In the genomic region with DNA sequence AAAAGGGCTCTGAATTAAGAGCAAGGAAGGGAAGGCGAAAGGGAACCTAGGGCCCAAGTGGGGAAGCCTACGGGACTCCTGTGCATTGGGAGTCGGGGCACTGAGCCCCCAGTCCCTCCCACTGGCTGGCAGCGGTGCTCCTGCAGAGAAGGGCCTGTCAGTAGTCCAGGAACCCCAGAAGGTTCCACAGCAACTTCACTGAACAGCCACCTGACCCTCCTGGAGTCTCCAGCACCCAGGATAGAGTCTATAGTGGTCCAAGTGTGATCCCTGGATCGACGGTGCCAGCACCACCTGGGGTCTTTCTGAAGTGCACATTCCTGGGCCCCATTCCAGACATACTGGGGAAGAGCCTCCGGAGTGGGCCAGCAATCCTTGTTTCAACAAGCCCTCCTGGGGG, we compare ENCODE assay signal across 27 cellular contexts.
"Had no signal": no experiment of that assay in that cellular context is flagged by ENCODE, and none has a peak within 500 bp of the region (broad histone marks: within the 10 kb centered on the region; RNA-seq: fewer than 3 reads in every experiment).

No MANE protein-coding gene starts in this region.

- DNase-seq: activated B cell treated with CpG ODN at 0.5 μM for 24 hours; activated CD4-positive, alpha-beta T cell treated with anti-CD3 and anti-CD28 coated beads for 36 hours; activated CD8-positive, alpha-beta memory T cell treated with anti-CD3 and anti-CD28 coated beads, Interleukin-2, amount 10 ng/mL, durations not matched to agents 7 days and 5 days; activated CD8-positive, alpha-beta T cell treated with anti-CD3 and anti-CD28 coated beads, Interleukin-2, amount 10 ng/mL, durations not matched to agents 7 days and 5 days; activated gamma-delta T cell; anterior cingulate cortex; colonic mucosa; effector memory CD4-positive, alpha-beta T cell; erythroblast; gastrocnemius medialis; glutamatergic neuron; midbrain; naive thymus-derived CD4-positive, alpha-beta T cell; occipital lobe; right cardiac atrium; stimulated activated CD4-positive, alpha-beta T cell treated with anti-CD3 and anti-CD28 coated beads, Interleukin-12 subunit alpha, Interleukin-12 subunit beta, amount 100 ng/mL, for 4 hours; stimulated activated CD4-positive, alpha-beta T cell treated with anti-CD3 and anti-CD28 coated beads, Interleukin-4, amount 100 ng/mL, for 24 hours; stimulated activated naive CD8-positive, alpha-beta T cell treated with anti-CD3 and anti-CD28 coated beads, Interleukin-15, amount 100 ng/mL, for 72 hours; T-helper 1 cell; thyroid gland had no signal

- H3K4me3 ChIP-seq: colonic mucosa, gastrocnemius medialis, neural progenitor cell, skin epidermis, thyroid gland had no signal

- H3K27ac Mint-ChIP-seq: activated B cell treated with CpG ODN at 0.5 μM for 24 hours; activated CD4-positive, alpha-beta T cell treated with anti-CD3 and anti-CD28 coated beads for 36 hours; activated CD8-positive, alpha-beta memory T cell treated with anti-CD3 and anti-CD28 coated beads, Interleukin-2, amount 10 ng/mL, durations not matched to agents 7 days and 5 days; activated CD8-positive, alpha-beta T cell treated with anti-CD3 and anti-CD28 coated beads, Interleukin-2, amount 10 ng/mL, durations not matched to agents 7 days and 5 days; activated naive CD4-positive, alpha-beta T cell treated with anti-CD3 and anti-CD28 coated beads, Interleukin-2, amount 50 U/mL, for 24 hours; naive thymus-derived CD4-positive, alpha-beta T cell; neural progenitor cell; stimulated activated effector memory CD8-positive, alpha-beta T cell treated with anti-CD3 and anti-CD28 coated beads, Interleukin-12 subunit alpha, Interleukin-12 subunit beta, amount 100 ng/mL, for 72 hours; stimulated activated naive CD8-positive, alpha-beta T cell treated with anti-CD3 and anti-CD28 coated beads, Interleukin-15, amount 100 ng/mL, for 72 hours; T-helper 2 cell treated with Interferon-gamma antibody and Interleukin-4, amounts not matched to agents 5 μg/mL and 100 μg/mL, for 36 hours had no signal

- H3K4me3 Mint-ChIP-seq: activated B cell treated with CpG ODN at 0.5 μM for 24 hours; activated CD4-positive, alpha-beta T cell treated with anti-CD3 and anti-CD28 coated beads for 36 hours; activated CD8-positive, alpha-beta memory T cell treated with anti-CD3 and anti-CD28 coated beads, Interleukin-2, amount 10 ng/mL, durations not matched to agents 7 days and 5 days; activated CD8-positive, alpha-beta T cell treated with anti-CD3 and anti-CD28 coated beads, Interleukin-2, amount 10 ng/mL, durations not matched to agents 7 days and 5 days; activated naive CD4-positive, alpha-beta T cell treated with anti-CD3 and anti-CD28 coated beads, Interleukin-2, amount 50 U/mL, for 24 hours; naive thymus-derived CD4-positive, alpha-beta T cell; neural progenitor cell; stimulated activated effector memory CD8-positive, alpha-beta T cell treated with anti-CD3 and anti-CD28 coated beads, Interleukin-12 subunit alpha, Interleukin-12 subunit beta, amount 100 ng/mL, for 72 hours; stimulated activated naive CD8-positive, alpha-beta T cell treated with anti-CD3 and anti-CD28 coated beads, Interleukin-15, amount 100 ng/mL, for 72 hours; T-helper 2 cell treated with Interferon-gamma antibody and Interleukin-4, amounts not matched to agents 5 μg/mL and 100 μg/mL, for 36 hours had no signal

- H3K4me1 Mint-ChIP-seq: activated B cell treated with CpG ODN at 0.5 μM for 24 hours; activated CD4-positive, alpha-beta T cell treated with anti-CD3 and anti-CD28 coated beads for 36 hours; activated CD8-positive, alpha-beta memory T cell treated with anti-CD3 and anti-CD28 coated beads, Interleukin-2, amount 10 ng/mL, durations not matched to agents 7 days and 5 days; activated naive CD4-positive, alpha-beta T cell treated with anti-CD3 and anti-CD28 coated beads, Interleukin-2, amount 50 U/mL, for 24 hours; naive thymus-derived CD4-positive, alpha-beta T cell; stimulated activated effector memory CD8-positive, alpha-beta T cell treated with anti-CD3 and anti-CD28 coated beads, Interleukin-12 subunit alpha, Interleukin-12 subunit beta, amount 100 ng/mL, for 72 hours; stimulated activated naive CD8-positive, alpha-beta T cell treated with anti-CD3 and anti-CD28 coated beads, Interleukin-15, amount 100 ng/mL, for 72 hours had no signal

- H3K36me3 ChIP-seq: colonic mucosa, gastrocnemius medialis, neural progenitor cell, thyroid gland had no signal

- H3K9me3 Mint-ChIP-seq: activated B cell treated with CpG ODN at 0.5 μM for 24 hours; activated naive CD4-positive, alpha-beta T cell treated with anti-CD3 and anti-CD28 coated beads, Interleukin-2, amount 50 U/mL, for 24 hours; naive thymus-derived CD4-positive, alpha-beta T cell; neural progenitor cell; stimulated activated effector memory CD8-positive, alpha-beta T cell treated with anti-CD3 and anti-CD28 coated beads, Interleukin-12 subunit alpha, Interleukin-12 subunit beta, amount 100 ng/mL, for 72 hours; stimulated activated naive CD8-positive, alpha-beta T cell treated with anti-CD3 and anti-CD28 coated beads, Interleukin-15, amount 100 ng/mL, for 72 hours; T-helper 2 cell treated with Interferon-gamma antibody and Interleukin-4, amounts not matched to agents 5 μg/mL and 100 μg/mL, for 36 hours had no signal

- H3K36me3 Mint-ChIP-seq: activated CD8-positive, alpha-beta memory T cell treated with anti-CD3 and anti-CD28 coated beads, Interleukin-2, amount 10 ng/mL, durations not matched to agents 7 days and 5 days; activated naive CD4-positive, alpha-beta T cell treated with anti-CD3 and anti-CD28 coated beads, Interleukin-2, amount 50 U/mL, for 24 hours; naive thymus-derived CD4-positive, alpha-beta T cell; neural progenitor cell; stimulated activated effector memory CD8-positive, alpha-beta T cell treated with anti-CD3 and anti-CD28 coated beads, Interleukin-12 subunit alpha, Interleukin-12 subunit beta, amount 100 ng/mL, for 72 hours had no signal

- H3K27me3 Mint-ChIP-seq: activated CD4-positive, alpha-beta T cell treated with anti-CD3 and anti-CD28 coated beads for 36 hours; activated CD8-positive, alpha-beta memory T cell treated with anti-CD3 and anti-CD28 coated beads, Interleukin-2, amount 10 ng/mL, durations not matched to agents 7 days and 5 days; activated naive CD4-positive, alpha-beta T cell treated with anti-CD3 and anti-CD28 coated beads, Interleukin-2, amount 50 U/mL, for 24 hours had no signal

- H3K27ac ChIP-seq: colonic mucosa, gastrocnemius medialis, neural progenitor cell, parathyroid adenoma, skin epidermis, thyroid gland had no signal

- H3K27me3 ChIP-seq: colonic mucosa, gastrocnemius medialis, neural progenitor cell, thyroid gland had no signal

- H3K4me1 ChIP-seq: gastrocnemius medialis, parathyroid adenoma, thyroid gland had no signal

- H3K9me3 ChIP-seq: colonic mucosa, gastrocnemius medialis, thyroid gland had no signal

- ATAC-seq: activated CD4-positive, alpha-beta T cell treated with anti-CD3 and anti-CD28 coated beads for 36 hours; activated CD8-positive, alpha-beta memory T cell treated with anti-CD3 and anti-CD28 coated beads, Interleukin-2, amount 10 ng/mL, durations not matched to agents 7 days and 5 days; activated CD8-positive, alpha-beta T cell treated with anti-CD3 and anti-CD28 coated beads, Interleukin-2, amount 10 ng/mL, durations not matched to agents 7 days and 5 days; gastrocnemius medialis; left colon; naive thymus-derived CD4-positive, alpha-beta T cell; right cardiac atrium; stimulated activated effector memory CD8-positive, alpha-beta T cell treated with anti-CD3 and anti-CD28 coated beads, Interleukin-12 subunit alpha, Interleukin-12 subunit beta, amount 100 ng/mL, for 72 hours; stimulated activated naive CD8-positive, alpha-beta T cell treated with anti-CD3 and anti-CD28 coated beads, Interleukin-15, amount 100 ng/mL, for 72 hours had no signal
